ENCODE assay signal across 26 cellular contexts in the genomic region with DNA sequence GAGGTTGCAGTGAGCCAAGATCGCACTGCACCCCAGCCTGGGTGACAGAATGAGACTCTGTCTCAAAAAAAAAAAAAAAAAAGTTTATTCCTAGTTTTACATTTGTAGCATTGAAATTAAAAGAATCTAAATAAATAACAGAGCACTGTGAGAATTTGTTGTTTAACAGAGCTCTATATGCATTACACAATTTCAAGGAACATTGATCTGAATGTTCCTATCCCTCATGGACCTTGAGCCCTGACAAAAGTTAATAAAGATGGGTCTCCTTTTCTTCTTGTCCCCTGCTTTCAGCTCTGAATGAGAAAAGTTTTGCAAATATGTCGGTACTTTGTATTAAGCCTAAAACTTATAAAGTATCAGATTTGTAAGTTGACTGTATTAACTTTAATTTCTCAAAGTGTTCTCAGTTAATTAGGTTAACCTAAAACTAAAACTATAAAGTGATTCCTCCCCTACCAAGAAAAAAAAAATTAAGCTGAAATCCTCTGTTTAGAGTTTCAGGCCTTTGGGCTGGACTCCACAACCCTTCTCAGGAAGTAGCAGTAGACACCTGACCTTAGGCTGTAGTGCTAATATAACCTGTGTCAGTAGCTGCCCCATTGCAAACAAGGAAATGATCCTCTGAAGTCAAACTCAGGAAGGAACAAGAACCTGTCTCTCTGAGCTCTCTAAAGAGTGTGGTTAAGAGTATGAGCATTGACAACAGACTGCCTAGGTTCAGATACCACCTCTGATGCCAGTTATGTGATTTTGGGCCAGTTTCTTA.
"Had no signal": no experiment of that assay in that cellular context is flagged by ENCODE, and none has a peak within 500 bp of the region (broad histone marks: within the 10 kb centered on the region; RNA-seq: fewer than 3 reads in every experiment).

No MANE protein-coding gene starts in this region.

- FAIRE-seq: TTC549 had no signal

- H3K4me3 ChIP-seq: cardiac muscle cell had no signal

- DNase-seq: activated CD4-positive, alpha-beta T cell treated with anti-CD3 and anti-CD28 coated beads, Interleukin-2, amount 10 ng/mL, durations not matched to agents 24 days and 14 days; activated CD4-positive, alpha-beta T cell treated with anti-CD3 and anti-CD28 coated beads, Interleukin-2, amount 50 U/mL, for 4 hours; activated CD8-positive, alpha-beta T cell treated with anti-CD3 and anti-CD28 coated beads for 36 hours; activated effector memory CD4-positive, alpha-beta T cell treated with anti-CD3 and anti-CD28 coated beads, Interleukin-2, amount 50 U/mL, for 16 hours; activated naive CD4-positive, alpha-beta T cell; activated naive CD4-positive, alpha-beta T cell treated with anti-CD3 and anti-CD28 coated beads, Interleukin-2, amount 50 U/mL, for 16 hours; activated naive CD8-positive, alpha-beta T cell treated with anti-CD3 and anti-CD28 coated beads for 36 hours; activated T-cell treated with anti-CD3 and anti-CD28 coated beads, Interleukin-2, amount 50 U/mL, for 1 hour; activated T-cell treated with anti-CD3 and anti-CD28 coated beads, Interleukin-2, amount 50 U/mL, for 72 hours; amniotic stem cell; aorta; brain microvascular endothelial cell; KBM-7; NCI-H1048; NCI-H146; NCI-H2029 treated with DMSO at 0.1 percent for 48 hours; NCI-H2227 treated with DMSO at 0.1 percent for 48 hours; NCI-H446; NCI-H82; SW 1271; T-helper 1 cell; T1000 had no signal

- H3K27me3 ChIP-seq: brain microvascular endothelial cell, cardiac muscle cell had no signal

- H3K27ac ChIP-seq: brain microvascular endothelial cell, cardiac muscle cell had no signal

- ATAC-seq: activated CD8-positive, alpha-beta T cell treated with anti-CD3 and anti-CD28 coated beads for 36 hours; activated T-cell treated with anti-CD3 and anti-CD28 coated beads, Interleukin-2, amount 50 U/mL, for 72 hours; activated T-helper 17 cell treated with anti-CD3 and anti-CD28 coated beads, Interleukin-2, amount 50 U/mL, for 72 hours; Panc1 had no signal

- H3K36me3 ChIP-seq: brain microvascular endothelial cell, cardiac muscle cell had no signal
